In the genomic region with DNA sequence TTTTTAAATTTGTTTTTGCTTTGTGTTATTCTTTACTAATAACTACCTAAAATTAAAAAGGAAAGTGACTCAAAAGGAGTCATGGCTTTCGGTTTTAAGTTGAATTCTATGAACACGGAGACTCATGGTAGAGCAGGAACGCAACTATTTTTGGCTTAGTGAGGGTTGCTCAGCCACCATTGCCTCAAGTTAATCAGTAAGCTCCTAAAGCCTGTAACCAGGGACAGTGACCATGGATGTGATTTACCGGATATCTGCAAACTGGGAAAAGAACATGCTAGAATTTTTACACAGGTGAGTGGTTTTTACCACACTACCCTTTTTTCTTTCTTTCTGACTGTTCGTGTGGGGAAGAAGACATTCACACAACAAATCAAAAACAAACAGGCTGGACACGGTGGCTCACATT, we compare ENCODE assay signal across 12 cellular contexts. TPM values are rescaled to one million over a fixed set of nuclear protein-coding genes. Genes with fewer than 3 reads are reported as not detected.
DNase-seq lines count a peak whose midpoint lies in the region; ATAC-seq and TF ChIP-seq lines count a peak whose summit lies in the region.
"Had no signal": no experiment of that assay in that cellular context is flagged by ENCODE, and none has a peak within 500 bp of the region (broad histone marks: within the 10 kb centered on the region; RNA-seq: fewer than 3 reads in every experiment).

No MANE protein-coding gene starts in this region.

- TF ChIP-seq CTCF in GM12865 (IDR thresholded peaks at IDR 0.05; ENCODE audit: insufficient read depth, low read depth, low read length, missing control alignments) (no peak), upper lobe of right lung (IDR thresholded peaks at IDR 0.05) (no peak)

- no peaks in the 10 kb centered on the region for H3K79me2 ChIP-seq in Karpas-422 (ENCODE audit: low read length)

- H3K9me2 ChIP-seq in Karpas-422 (replicated peaks; ENCODE audit: insufficient read depth, low read length), result no peaks in the 10 kb centered on the region

- H3K4me3 Mint-ChIP-seq in T-helper 2 cell treated with Interferon-gamma antibody and Interleukin-4, amounts not matched to agents 5 μg/mL and 100 μg/mL, for 36 hours, result no peak overlapping the region
- H3K4me3 Mint-ChIP-seq: T-helper 1 cell treated with Interleukin-12 subunit alpha and Interleukin-12 subunit beta and Interleukin-4 antibody, amounts not matched to agents 30 μg/mL and 1 μg/mL, for 36 hours had no signal

- no peaks in the 10 kb centered on the region for H3K36me3 ChIP-seq in Karpas-422 (ENCODE audit: insufficient read depth, low read length)
- no peaks in the 10 kb centered on the region for H3K36me3 ChIP-seq in upper lobe of right lung
- H3K36me3 ChIP-seq: MG63 had no signal

- no peak overlapping the region for H3K27ac Mint-ChIP-seq in T-helper 2 cell treated with Interferon-gamma antibody and Interleukin-4, amounts not matched to agents 5 μg/mL and 100 μg/mL, for 36 hours
- H3K27ac Mint-ChIP-seq: T-helper 1 cell treated with Interleukin-12 subunit alpha and Interleukin-12 subunit beta and Interleukin-4 antibody, amounts not matched to agents 30 μg/mL and 1 μg/mL, for 36 hours had no signal

- H2AFZ ChIP-seq in Karpas-422 (ENCODE audit: low read length), result no peak overlapping the region

- ATAC-seq in GM19351 (IDR thresholded peaks at IDR 0.05; ENCODE audit: unreplicated experiment), result peak; percentile 58
- peak; percentile 77 for ATAC-seq in HG02798 (IDR thresholded peaks at IDR 0.05; ENCODE audit: poor library complexity, unreplicated experiment)
- ATAC-seq in HG03575 (IDR thresholded peaks at IDR 0.05; ENCODE audit: extremely low read depth, insufficient number of reproducible peaks, low FRiP score, unreplicated experiment), result peak; percentile 71
- no peak for ATAC-seq in upper lobe of right lung

- H3K4me1 Mint-ChIP-seq in T-helper 2 cell treated with Interferon-gamma antibody and Interleukin-4, amounts not matched to agents 5 μg/mL and 100 μg/mL, for 36 hours (ENCODE audit: low read depth), result no peaks in the 10 kb centered on the region

- H3K9me3 ChIP-seq in Karpas-422 (ENCODE audit: low read length) (no peaks in the 10 kb centered on the region), upper lobe of right lung (no peaks in the 10 kb centered on the region)

- H3K9ac ChIP-seq in Karpas-422 (ENCODE audit: low read length), result no peak overlapping the region

- H3K27ac ChIP-seq in Karpas-422 (ENCODE audit: low read length) (no peak overlapping the region), upper lobe of right lung (no peak overlapping the region)

- no peaks in the 10 kb centered on the region for H3K27me3 ChIP-seq in Karpas-422 (ENCODE audit: low read length)
- H3K27me3 ChIP-seq in upper lobe of right lung, result no peaks in the 10 kb centered on the region
- H3K27me3 ChIP-seq: MG63 had no signal

- H3K4me3 ChIP-seq in GM12865 (ENCODE audit: low read depth, low read length), result peak overlapping the region; percentile 29
- no peak overlapping the region for H3K4me3 ChIP-seq in Karpas-422 (ENCODE audit: low read length)
- H3K4me3 ChIP-seq in upper lobe of right lung, result no peak overlapping the region
- H3K4me3 ChIP-seq: MG63 had no signal

- peaks cover 5% of the 10 kb centered on the region for H3K9me3 Mint-ChIP-seq in T-helper 2 cell treated with Interferon-gamma antibody and Interleukin-4, amounts not matched to agents 5 μg/mL and 100 μg/mL, for 36 hours
- H3K9me3 Mint-ChIP-seq: T-helper 1 cell treated with Interleukin-12 subunit alpha and Interleukin-12 subunit beta and Interleukin-4 antibody, amounts not matched to agents 30 μg/mL and 1 μg/mL, for 36 hours had no signal

- H3K36me3 Mint-ChIP-seq in T-helper 2 cell treated with Interferon-gamma antibody and Interleukin-4, amounts not matched to agents 5 μg/mL and 100 μg/mL, for 36 hours (ENCODE audit: low read depth), result no peaks in the 10 kb centered on the region

- peak; percentile 82 for DNase-seq in GM12865 (ENCODE audit: low read depth)
- no peak for DNase-seq in Karpas-422
- no peak for DNase-seq in NK-92 (lab: John Stamatoyannopoulos, UW; ENCODE audit: unreplicated experiment)
- DNase-seq in upper lobe of right lung, result no peak
- no peak for DNase-seq in T-helper 2 cell treated with Interferon-gamma antibody and Interleukin-4, amounts not matched to agents 5 μg/mL and 100 μg/mL, for 36 hours (ENCODE audit: low spot score)
- DNase-seq: activated CD8-positive, alpha-beta memory T cell treated with anti-CD3 and anti-CD28 coated beads, Interleukin-2, amount 50 U/mL, for 4 hours; MG63; NCI-H82 had no signal

- H3K27me3 Mint-ChIP-seq in T-helper 2 cell treated with Interferon-gamma antibody and Interleukin-4, amounts not matched to agents 5 μg/mL and 100 μg/mL, for 36 hours (ENCODE audit: low read depth), result peaks cover 41% of the 10 kb centered on the region

- peaks cover 16% of the 10 kb centered on the region for H3K4me1 ChIP-seq in Karpas-422 (ENCODE audit: low read length)
- H3K4me1 ChIP-seq in upper lobe of right lung, result no peaks in the 10 kb centered on the region

- H3K4me2 ChIP-seq in Karpas-422 (ENCODE audit: low read depth, low read length, poor library complexity, severe bottlenecking), result no peak overlapping the region

- no peaks in the 10 kb centered on the region for H4K20me1 ChIP-seq in Karpas-422 (ENCODE audit: insufficient read depth, low read depth, low read length)

- intact Hi-C loops in upper lobe of right lung (cut with DNase I), result no loop called here

RNA-seq across cellular contexts. Expression of gene SLC12A8, which starts 11.8 kb away (rescaled TPM):
- total RNA-seq in Karpas-422 (2014; rRNA removed; shearing (Covaris generic); ENCODE audit: low replicate concordance), result 156 and 183 TPM in 2 replicates
- total RNA-seq in upper lobe of right lung, result 11.8 TPM

Comparison
In these comparisons a context has a peak if more than half of its experiments do, and no peak if none do; other contexts are left out.
1. RNA of gene SLC12A8, which starts 11.8 kb away (total RNA-seq): 156 to 183 TPM in Karpas-422; 11.8 TPM in upper lobe of right lung (single experiment); every median in the first group is over 10 times any median in the second.